Comparison of ENCODE assay signal across 15 cellular contexts in the genomic region with DNA sequence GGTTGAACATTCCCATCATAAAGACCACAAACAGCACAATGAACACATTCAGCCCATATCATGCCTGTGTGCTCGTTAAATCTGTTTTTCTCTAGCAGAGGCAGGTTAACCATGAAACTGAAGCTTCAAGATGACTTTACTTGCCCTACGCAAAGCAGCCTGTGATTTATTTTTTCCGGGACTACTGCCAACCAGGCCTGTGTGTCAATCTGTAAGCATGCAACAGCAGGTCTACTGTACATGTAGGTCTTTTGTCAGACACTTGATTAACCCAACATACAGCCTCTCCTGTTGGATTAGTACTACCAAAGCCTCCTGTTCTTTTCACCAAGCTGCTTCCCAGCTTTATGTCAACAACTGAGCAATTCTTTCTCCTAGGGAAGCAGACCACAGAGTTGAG.
DNase-seq lines count a peak whose midpoint lies in the region; ATAC-seq and TF ChIP-seq lines count a peak whose summit lies in the region.
"Had no signal": no experiment of that assay in that cellular context is flagged by ENCODE, and none has a peak within 500 bp of the region (broad histone marks: within the 10 kb centered on the region; RNA-seq: fewer than 3 reads in every experiment).

No MANE protein-coding gene starts in this region.

- no peak overlapping the region for H3K4me3 ChIP-seq in BE2C (ENCODE audit: low read depth, low read length)
- H3K4me3 ChIP-seq: coronary artery, heart left ventricle had no signal

- H3K4me1 Mint-ChIP-seq in immature natural killer cell, result peaks cover 5 to 6% of the 10 kb centered on the region in 2 donors

- H3K27me3 Mint-ChIP-seq in immature natural killer cell (ENCODE audit: low read depth in 3 of 3), result peaks cover 0 to 19% (median 4%) of the 10 kb centered on the region in 3 donors

- ATAC-seq in GM19035 (IDR thresholded peaks at IDR 0.05; ENCODE audit: unreplicated experiment), result no peak
- ATAC-seq: heart left ventricle had no signal

- H3K9me3 Mint-ChIP-seq in immature natural killer cell, result peaks cover 2 to 28% (median 12%) of the 10 kb centered on the region in 6 donors

- H3K36me3 ChIP-seq in BE2C, result no peaks in the 10 kb centered on the region
- H3K36me3 ChIP-seq: heart left ventricle had no signal

- peaks cover 0 to 4% (median 3%) of the 10 kb centered on the region in 3 donors for H3K36me3 Mint-ChIP-seq in immature natural killer cell

- H3K9me3 ChIP-seq in BE2C, result no peaks in the 10 kb centered on the region; the same call in 1 of the 2 replicates

- no peaks in the 10 kb centered on the region for H3K27me3 ChIP-seq in BE2C
- H3K27me3 ChIP-seq: heart left ventricle had no signal

- DNase-seq in AG09319 (ENCODE audit: extremely low read depth, low read depth) (peak; percentile 2), EL (peak; percentile 35), SK-MEL-5 (ENCODE audit: low read depth, low spot score) (peak; percentile 44), fibroblast of the conjunctiva (ENCODE audit: low read depth) (peak; percentile 40), immature natural killer cell (no peak), BE2C (no peak), 8988T (no peak)
- DNase-seq: activated CD4-positive, alpha-beta T cell treated with anti-CD3 and anti-CD28 coated beads for 4 hours; activated naive CD4-positive, alpha-beta T cell treated with anti-CD3 and anti-CD28 coated beads, Interleukin-2, amount 10 ng/mL, durations not matched to agents 7 days and 5 days; CD4-positive, alpha-beta T cell; heart left ventricle; NCI-H1417 treated with DMSO at 0.1 percent for 48 hours; stimulated activated naive CD4-positive, alpha-beta T cell treated with Interleukin-2 at 50 U/mL for 16 hours had no signal

- TF ChIP-seq CTCF in AG09319 (IDR thresholded peaks at IDR 0.05; ENCODE audit: low read depth, low read length) (no peak), BE2C (IDR thresholded peaks at IDR 0.05; ENCODE audit: low read depth, low read length) (no peak)

- H3K4me3 Mint-ChIP-seq in immature natural killer cell, result no peak overlapping the region
- H3K4me3 Mint-ChIP-seq: activated naive CD4-positive, alpha-beta T cell treated with anti-CD3 and anti-CD28 coated beads, Interleukin-2, amount 10 ng/mL, durations not matched to agents 7 days and 5 days; CD4-positive, alpha-beta T cell had no signal

- no peaks in the 10 kb centered on the region for H3K4me1 ChIP-seq in BE2C

- H3K27ac Mint-ChIP-seq in immature natural killer cell, result no peak overlapping the region
- H3K27ac Mint-ChIP-seq: activated naive CD4-positive, alpha-beta T cell treated with anti-CD3 and anti-CD28 coated beads, Interleukin-2, amount 10 ng/mL, durations not matched to agents 7 days and 5 days; CD4-positive, alpha-beta T cell had no signal

- in situ Hi-C loops in SK-MEL-5 (cut with HindIII; ENCODE audit: low pct_unique_long_range_greater_than_20kb, low sequenced_read_pairs), result no loop called here

Comparison
In these comparisons a context has a peak if more than half of its experiments do, and no peak if none do; other contexts are left out.
1. DNase-seq: peak in AG09319 (single experiment), EL (single experiment), SK-MEL-5 (single experiment) and fibroblast of the conjunctiva (single experiment); none in immature natural killer cell (0 of 3), BE2C (single experiment) and 8988T (single experiment).